In genomic region chrX:17414839-17415238, GRCh38 we compare ENCODE assay signal across 12 cellular contexts. TPM values are rescaled to one million over a fixed set of nuclear protein-coding genes. Genes with fewer than 3 reads are reported as not detected.
A peak's percentile ranks its signal among the peaks of the same experiment; 100 is the strongest.
DNase-seq lines count a peak whose midpoint lies in the region; ATAC-seq, FAIRE-seq and TF ChIP-seq lines count a peak whose summit lies in the region.
"Had no signal": no experiment of that assay in that cellular context is flagged by ENCODE, and none has a peak within 500 bp of the region (broad histone marks: within the 10 kb centered on the region; RNA-seq: fewer than 3 reads in every experiment).

No MANE protein-coding gene starts in this region.

- peak overlapping the region; percentile 73 for H3K27ac ChIP-seq in HUES48 (ENCODE audit: low read depth, low read length)
- peak overlapping the region; percentile 75 for H3K27ac ChIP-seq in astrocyte (ENCODE audit: low read depth, low read length)
- H3K27ac ChIP-seq in right cardiac atrium (ENCODE audit: low read length): peak overlapping the region; percentile 58
- H3K27ac ChIP-seq in tibial nerve: peak overlapping the region in 1 of 4 donors; percentile 12

- no peak overlapping the region for H2AFZ ChIP-seq in astrocyte (ENCODE audit: low read depth, low read length)

- WGBS in right cardiac atrium: 12% methylated on average over 6 of the region's 6 CpGs
- 19 to 34% methylated on average over 4 to 6 of the region's 6 CpGs for WGBS in tibial nerve, 2 donors

- peaks cover 34% of the 10 kb centered on the region for H3K79me2 ChIP-seq in astrocyte (ENCODE audit: insufficient read depth, low read length)

- H3K4me3 Mint-ChIP-seq in astrocyte (ENCODE audit: unreplicated experiment): peak overlapping the region; percentile 12
- H3K4me3 Mint-ChIP-seq: naive thymus-derived CD8-positive, alpha-beta T cell; T-helper 17 cell had no signal

- no peak for TF ChIP-seq POLR2A in tibial nerve (IDR thresholded peaks at IDR 0.05)

- H3K4me1 ChIP-seq in HUES48 (ENCODE audit: control insufficient read depth, insufficient read depth, low read length): peaks cover 56% of the 10 kb centered on the region
- peaks cover 54% of the 10 kb centered on the region for H3K4me1 ChIP-seq in astrocyte (ENCODE audit: insufficient read depth, low read length)
- H3K4me1 ChIP-seq in right cardiac atrium (ENCODE audit: control insufficient read depth, insufficient read depth, low read length): no peaks in the 10 kb centered on the region
- peaks cover 0 to 32% (median 0%) of the 10 kb centered on the region in 4 donors for H3K4me1 ChIP-seq in tibial nerve

- no peaks in the 10 kb centered on the region for H3K27me3 Mint-ChIP-seq in astrocyte (ENCODE audit: low read depth, unreplicated experiment)

- peaks cover 12% of the 10 kb centered on the region for H3K27me3 ChIP-seq in HUES48 (ENCODE audit: control insufficient read depth, insufficient read depth, low read length)
- H3K27me3 ChIP-seq in astrocyte (ENCODE audit: insufficient read depth, low read length): no peaks in the 10 kb centered on the region
- no peaks in the 10 kb centered on the region for H3K27me3 ChIP-seq in right cardiac atrium (ENCODE audit: control insufficient read depth, insufficient read depth)
- H3K27me3 ChIP-seq in tibial nerve: no peaks in the 10 kb centered on the region

- no peak for TF ChIP-seq CTCF in astrocyte (IDR thresholded peaks at IDR 0.05; ENCODE audit: insufficient read depth, low read depth, low read length)
- no peak for TF ChIP-seq CTCF in tibial nerve (IDR thresholded peaks at IDR 0.05)

- H3K9ac ChIP-seq in HUES48 (ENCODE audit: low read depth, low read length) (no peak overlapping the region), astrocyte (ENCODE audit: low read length) (peak overlapping the region; percentile 61)

- peak; percentile 74 for FAIRE-seq in astrocyte (lab: Jason Lieb, UNC)

- no peak for DNase-seq in astrocyte (ENCODE audit: low read depth)
- peak; percentile 57 to 82 (median 68) for DNase-seq in right cardiac atrium
- peak; percentile 2 for DNase-seq in stimulated activated naive CD8-positive, alpha-beta T cell treated with anti-CD3 and anti-CD28 coated beads, Interleukin-15, Interleukin-2, amounts not matched to agents 100 U/mL and 50 U/mL, for 24 hours
- DNase-seq in tibial nerve (ENCODE audit: low spot score in 2 of 2): no peak
- no peak for DNase-seq in medulla oblongata (ENCODE audit: extremely low spot score)
- DNase-seq: cortex of kidney; KG1; naive thymus-derived CD8-positive, alpha-beta T cell; NCI-H82; T-helper 17 cell had no signal

- peak; percentile 84 to 87 for ATAC-seq in right cardiac atrium
- ATAC-seq in stimulated activated naive CD8-positive, alpha-beta T cell treated with anti-CD3 and anti-CD28 coated beads, Interleukin-15, Interleukin-2, amounts not matched to agents 100 U/mL and 50 U/mL, for 24 hours: no peak
- no peak for ATAC-seq in HG03460 (IDR thresholded peaks at IDR 0.05; ENCODE audit: unreplicated experiment)
- ATAC-seq: naive thymus-derived CD8-positive, alpha-beta T cell; T-helper 17 cell had no signal

- H3K9me3 Mint-ChIP-seq in astrocyte (ENCODE audit: unreplicated experiment): no peaks in the 10 kb centered on the region

- H3K4me3 ChIP-seq in HUES48 (ENCODE audit: low read depth, low read length): peak overlapping the region; percentile 23; the same call in 1 of the 2 replicates
- H3K4me3 ChIP-seq in astrocyte (ENCODE audit: insufficient read depth, low read depth, low read length): peak overlapping the region; percentile 23
- no peak overlapping the region for H3K4me3 ChIP-seq in right cardiac atrium (ENCODE audit: low read length)
- no peak overlapping the region for H3K4me3 ChIP-seq in tibial nerve

- no peaks in the 10 kb centered on the region for H4K20me1 ChIP-seq in astrocyte (ENCODE audit: insufficient read depth, low read length)

- peak overlapping the region; percentile 66 for H3K27ac Mint-ChIP-seq in astrocyte (ENCODE audit: unreplicated experiment)
- H3K27ac Mint-ChIP-seq: naive thymus-derived CD8-positive, alpha-beta T cell; T-helper 17 cell had no signal

- H3K4me2 ChIP-seq in astrocyte (ENCODE audit: low read length): peak overlapping the region; percentile 80

- H3K9me3 ChIP-seq in HUES48 (ENCODE audit: control insufficient read depth, insufficient read depth, low read length) (no peaks in the 10 kb centered on the region), astrocyte (ENCODE audit: insufficient read depth, low read depth, low read length) (no peaks in the 10 kb centered on the region), right cardiac atrium (ENCODE audit: control insufficient read depth, low read length) (no peaks in the 10 kb centered on the region), tibial nerve (no peaks in the 10 kb centered on the region)

- no peak for TF ChIP-seq EP300 in tibial nerve (IDR thresholded peaks at IDR 0.05)

- no peaks in the 10 kb centered on the region for H3K36me3 ChIP-seq in HUES48 (ENCODE audit: control insufficient read depth, insufficient read depth, low read length)
- no peaks in the 10 kb centered on the region for H3K36me3 ChIP-seq in astrocyte (ENCODE audit: insufficient read depth, low read length)
- no peaks in the 10 kb centered on the region for H3K36me3 ChIP-seq in tibial nerve

- H3K4me1 Mint-ChIP-seq in astrocyte (ENCODE audit: low read depth, unreplicated experiment): peaks cover 45% of the 10 kb centered on the region
- H3K4me1 Mint-ChIP-seq: naive thymus-derived CD8-positive, alpha-beta T cell; T-helper 17 cell had no signal

- intact Hi-C loops in right cardiac atrium (cut with DNase I): no loop called here

- H3K36me3 Mint-ChIP-seq in astrocyte (ENCODE audit: low read depth, unreplicated experiment): no peaks in the 10 kb centered on the region
- H3K36me3 Mint-ChIP-seq: naive thymus-derived CD8-positive, alpha-beta T cell had no signal

RNA-seq across cellular contexts. Expression of gene NHS, which starts 39.8 kb away (rescaled TPM):
- total RNA-seq in astrocyte (6.6 and 8.1 TPM in 2 replicates), right cardiac atrium (1 to 10 TPM; 1.2 to 1.7 (median 1.6) TPM), tibial nerve (10 to 100 TPM; 13.2 to 39.0 (median 31.5) TPM)
- 0.61 TPM for polyA plus RNA-seq in right cardiac atrium
- total RNA-seq: naive thymus-derived CD8-positive, alpha-beta T cell had no signal

Comparison
In these comparisons a context has a peak if more than half of its experiments do, and no peak if none do; other contexts are left out.
1. H3K4me3 ChIP-seq: peak in HUES48 (single experiment) and astrocyte (single experiment); none in right cardiac atrium (single experiment) and tibial nerve (0 of 4).
2. DNase-seq: peak in right cardiac atrium (3 of 3) and stimulated activated naive CD8-positive, alpha-beta T cell treated with anti-CD3 and anti-CD28 coated beads, Interleukin-15, Interleukin-2, amounts not matched to agents 100 U/mL and 50 U/mL, for 24 hours (single experiment); none in astrocyte (single experiment), tibial nerve (0 of 2) and medulla oblongata (single experiment).
3. ATAC-seq: peak in right cardiac atrium (2 of 2); none in stimulated activated naive CD8-positive, alpha-beta T cell treated with anti-CD3 and anti-CD28 coated beads, Interleukin-15, Interleukin-2, amounts not matched to agents 100 U/mL and 50 U/mL, for 24 hours (single experiment) and HG03460 (single experiment).